In the genomic region with DNA sequence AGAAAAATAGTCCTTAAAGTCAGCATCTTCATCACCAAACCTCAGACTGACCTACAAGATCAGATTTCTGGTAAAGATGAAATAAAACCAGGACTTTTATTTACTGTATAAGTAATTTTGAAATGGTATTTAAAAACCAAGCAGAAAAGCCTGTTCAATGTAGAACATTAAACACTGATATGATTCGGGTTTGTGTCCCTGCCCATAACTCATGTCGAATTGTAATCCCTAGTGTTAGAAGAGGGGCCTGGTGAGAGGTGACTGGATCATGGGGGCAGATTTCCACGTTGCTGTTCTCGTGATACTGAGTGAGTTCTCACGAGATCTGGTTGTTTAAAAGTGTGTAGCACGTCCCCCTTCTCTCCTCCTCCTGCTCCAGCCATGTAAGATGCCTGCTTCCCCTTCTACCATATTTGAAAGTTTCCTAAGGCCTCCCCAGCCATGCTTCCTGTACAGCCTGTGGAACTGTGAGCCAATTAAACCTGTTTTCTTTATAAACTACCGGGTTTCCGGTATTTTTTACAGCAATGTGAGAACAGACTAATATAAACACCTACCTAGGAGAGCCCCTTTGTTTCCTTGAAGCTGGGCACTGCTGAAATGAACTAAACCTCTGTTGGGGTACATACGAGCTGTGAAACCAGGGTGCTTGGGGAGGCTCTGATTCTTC, we compare ENCODE assay signal across 17 cellular contexts.
A peak's percentile ranks its signal among the peaks of the same experiment; 100 is the strongest.
DNase-seq lines count a peak whose midpoint lies in the region; ATAC-seq and TF ChIP-seq lines count a peak whose summit lies in the region.
"Had no signal": no experiment of that assay in that cellular context is flagged by ENCODE, and none has a peak within 500 bp of the region (broad histone marks: within the 10 kb centered on the region; RNA-seq: fewer than 3 reads in every experiment).

No MANE protein-coding gene starts in this region.

- no peak for DNase-seq in GM23338 (ENCODE audit: low spot score)
- peak; percentile 8 for DNase-seq in fibroblast of villous mesenchyme (ENCODE audit: low read depth)
- DNase-seq in stimulated activated naive B cell treated with anti-CD40 and anti-IgM and Interleukin-4, amounts not matched to agents 10 μg/mL and 1 μg/mL and 100 μg/mL, for 72 hours: no peak
- no peak for DNase-seq in transverse colon
- no peak for DNase-seq in DMS 273 treated with DMSO at 0.1 percent for 48 hours (lab: John Stamatoyannopoulos, UW)
- no peak for DNase-seq in activated CD4-positive, alpha-beta T cell treated with anti-CD3 and anti-CD28 coated beads, Interleukin-2, amount 50 U/mL, for 4 hours
- DNase-seq: GDM1, Karpas-422, NCI-H1417 treated with DMSO at 0.1 percent for 48 hours, NCI-H187 treated with DMSO at 0.1 percent for 48 hours, NCI-H2227 treated with DMSO at 0.1 percent for 48 hours, NCI-H510A treated with DMSO at 0.1 percent for 48 hours, NCI-H774, Right ventricle myocardium superior had no signal

- H3K4me1 ChIP-seq in GM23338 (ENCODE audit: insufficient read depth) (no peaks in the 10 kb centered on the region), transverse colon (no peaks in the 10 kb centered on the region)
- H3K4me1 ChIP-seq: HAP-1 had no signal

- no peak overlapping the region for H2AFZ ChIP-seq in GM23338

- in situ Hi-C loops in transverse colon (cut with MboI; ENCODE audit: low pct_ligation_motif_present in 1 of 4, low pct_unique_long_range_greater_than_20kb in 1 of 4, low sequenced_read_pairs in 3 of 4): no loop called here

- H3K27me3 Mint-ChIP-seq in GM23338 (ENCODE audit: insufficient read depth, low read depth, poor library complexity): no peaks in the 10 kb centered on the region
- H3K27me3 Mint-ChIP-seq in stimulated activated naive B cell treated with anti-CD40 and anti-IgM and Interleukin-4, amounts not matched to agents 10 μg/mL and 1 μg/mL and 100 μg/mL, for 72 hours: no peaks in the 10 kb centered on the region

- H3K4me3 Mint-ChIP-seq in GM23338: no peak overlapping the region
- no peak overlapping the region for H3K4me3 Mint-ChIP-seq in stimulated activated naive B cell treated with anti-CD40 and anti-IgM and Interleukin-4, amounts not matched to agents 10 μg/mL and 1 μg/mL and 100 μg/mL, for 72 hours

- H3K4me1 Mint-ChIP-seq in GM23338: peaks cover 6% of the 10 kb centered on the region
- peaks cover 8 to 9% of the 10 kb centered on the region in 2 donors for H3K4me1 Mint-ChIP-seq in stimulated activated naive B cell treated with anti-CD40 and anti-IgM and Interleukin-4, amounts not matched to agents 10 μg/mL and 1 μg/mL and 100 μg/mL, for 72 hours

- TF ChIP-seq EP300 in transverse colon (IDR thresholded peaks at IDR 0.05; ENCODE audit: low read depth): no peak

- WGBS in transverse colon (ENCODE audit: low coverage in 1 of 2), 2 donors: 83 to 85% methylated on average over 1 to 9 of the region's 9 CpGs

- intact Hi-C loops in transverse colon (cut with DNase I; ENCODE audit: low total_unique reads): loop anchor here (2.0 kb wide), 1 partner anchor 67 kb away; no protein-coding TSS in a partner anchor

- ATAC-seq in GM23338: no peak
- no peak for ATAC-seq in stimulated activated naive B cell treated with anti-CD40 and anti-IgM and Interleukin-4, amounts not matched to agents 10 μg/mL and 1 μg/mL and 100 μg/mL, for 72 hours (replicated peaks)

- H3K9me3 Mint-ChIP-seq in GM23338: no peaks in the 10 kb centered on the region
- no peaks in the 10 kb centered on the region for H3K9me3 Mint-ChIP-seq in stimulated activated naive B cell treated with anti-CD40 and anti-IgM and Interleukin-4, amounts not matched to agents 10 μg/mL and 1 μg/mL and 100 μg/mL, for 72 hours

- no peaks in the 10 kb centered on the region for H3F3A ChIP-seq in GM23338 (replicated peaks; ENCODE audit: low read depth)

- peak overlapping the region; percentile 57; the same call in 1 of the 2 replicates for H3K27ac Mint-ChIP-seq in GM23338
- H3K27ac Mint-ChIP-seq in stimulated activated naive B cell treated with anti-CD40 and anti-IgM and Interleukin-4, amounts not matched to agents 10 μg/mL and 1 μg/mL and 100 μg/mL, for 72 hours: peak overlapping the region; percentile 69

- no peaks in the 10 kb centered on the region; the same call in 1 of the 2 replicates for H3K9me2 ChIP-seq in GM23338 (ENCODE audit: insufficient read depth)

- H4K20me1 ChIP-seq in GM23338 (replicated peaks; ENCODE audit: insufficient read depth): peaks cover 8% of the 10 kb centered on the region

- H3K79me2 ChIP-seq in GM23338 (replicated peaks; ENCODE audit: insufficient read depth): peaks cover 19% of the 10 kb centered on the region

- no peaks in the 10 kb centered on the region for H3K9me3 ChIP-seq in transverse colon
- H3K9me3 ChIP-seq: HAP-1 had no signal

- no peak for TF ChIP-seq POLR2A in transverse colon (IDR thresholded peaks at IDR 0.05)

- peaks cover 3% of the 10 kb centered on the region; the same call in 1 of the 3 replicates for H3K36me3 Mint-ChIP-seq in GM23338 (ENCODE audit: low read depth)
- peaks cover 36 to 41% of the 10 kb centered on the region in 2 donors for H3K36me3 Mint-ChIP-seq in stimulated activated naive B cell treated with anti-CD40 and anti-IgM and Interleukin-4, amounts not matched to agents 10 μg/mL and 1 μg/mL and 100 μg/mL, for 72 hours

- no peak overlapping the region for H3K4me2 ChIP-seq in GM23338

- H3K4me3 ChIP-seq in GM23338 (no peak overlapping the region), fibroblast of villous mesenchyme (ENCODE audit: low read depth, low read length) (no peak overlapping the region), transverse colon (no peak overlapping the region)
- H3K4me3 ChIP-seq: HAP-1 had no signal

- H3K27ac ChIP-seq in GM23338 (ENCODE audit: low read depth) (no peak overlapping the region), angular gyrus (ENCODE audit: low read depth, low read length) (peak overlapping the region; percentile 4), transverse colon (no peak overlapping the region)
- H3K27ac ChIP-seq: C4-2B had no signal

- TF ChIP-seq CTCF in GM23338 (conservative IDR thresholded peaks at IDR 0.05; ENCODE audit: low read depth in 2 of 2) (no peak), fibroblast of villous mesenchyme (IDR thresholded peaks at IDR 0.05; ENCODE audit: insufficient read depth, low read depth, low read length) (no peak), transverse colon (IDR thresholded peaks at IDR 0.05) (no peak)

- H3K36me3 ChIP-seq in GM23338 (ENCODE audit: insufficient read depth): 0 out of 2 replicates have a peak, but pooled peaks cover 10% of the 10 kb centered on the region
- peaks cover 0 to 7% (median 0%) of the 10 kb centered on the region in 4 donors for H3K36me3 ChIP-seq in transverse colon

- H3K27me3 ChIP-seq in GM23338 (ENCODE audit: insufficient read depth): no peaks in the 10 kb centered on the region
- no peaks in the 10 kb centered on the region for H3K27me3 ChIP-seq in transverse colon

TF ChIP-seq in GM23338, 12 proteins besides CTCF, POLR2A, EP300 and RAD21:
- TF ChIP-seq ZNF114 (CRISPR knock-in tag; IDR thresholded peaks at IDR 0.05) (no peak), EZH2phosphoT487 (IDR thresholded peaks at IDR 0.05; ENCODE audit: unreplicated experiment) (no peak), EZH2 (IDR thresholded peaks at IDR 0.05; ENCODE audit: low read depth, unreplicated experiment) (no peak), STAT1 (IDR thresholded peaks at IDR 0.05; ENCODE audit: unreplicated experiment) (no peak), CREB1 (CRISPR knock-in tag; IDR thresholded peaks at IDR 0.05; ENCODE audit: low read depth) (no peak)
- TF ChIP-seq, protein P1, sequence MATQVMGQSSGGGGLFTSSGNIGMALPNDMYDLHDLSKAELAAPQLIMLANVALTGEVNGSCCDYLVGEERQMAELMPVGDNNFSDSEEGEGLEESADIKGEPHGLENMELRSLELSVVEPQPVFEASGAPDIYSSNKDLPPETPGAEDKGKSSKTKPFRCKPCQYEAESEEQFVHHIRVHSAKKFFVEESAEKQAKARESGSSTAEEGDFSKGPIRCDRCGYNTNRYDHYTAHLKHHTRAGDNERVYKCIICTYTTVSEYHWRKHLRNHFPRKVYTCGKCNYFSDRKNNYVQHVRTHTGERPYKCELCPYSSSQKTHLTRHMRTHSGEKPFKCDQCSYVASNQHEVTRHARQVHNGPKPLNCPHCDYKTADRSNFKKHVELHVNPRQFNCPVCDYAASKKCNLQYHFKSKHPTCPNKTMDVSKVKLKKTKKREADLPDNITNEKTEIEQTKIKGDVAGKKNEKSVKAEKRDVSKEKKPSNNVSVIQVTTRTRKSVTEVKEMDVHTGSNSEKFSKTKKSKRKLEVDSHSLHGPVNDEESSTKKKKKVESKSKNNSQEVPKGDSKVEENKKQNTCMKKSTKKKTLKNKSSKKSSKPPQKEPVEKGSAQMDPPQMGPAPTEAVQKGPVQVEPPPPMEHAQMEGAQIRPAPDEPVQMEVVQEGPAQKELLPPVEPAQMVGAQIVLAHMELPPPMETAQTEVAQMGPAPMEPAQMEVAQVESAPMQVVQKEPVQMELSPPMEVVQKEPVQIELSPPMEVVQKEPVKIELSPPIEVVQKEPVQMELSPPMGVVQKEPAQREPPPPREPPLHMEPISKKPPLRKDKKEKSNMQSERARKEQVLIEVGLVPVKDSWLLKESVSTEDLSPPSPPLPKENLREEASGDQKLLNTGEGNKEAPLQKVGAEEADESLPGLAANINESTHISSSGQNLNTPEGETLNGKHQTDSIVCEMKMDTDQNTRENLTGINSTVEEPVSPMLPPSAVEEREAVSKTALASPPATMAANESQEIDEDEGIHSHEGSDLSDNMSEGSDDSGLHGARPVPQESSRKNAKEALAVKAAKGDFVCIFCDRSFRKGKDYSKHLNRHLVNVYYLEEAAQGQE (IDR thresholded peaks at IDR 0.05; ENCODE audit: unreplicated experiment): no peak
